1 cellular context compared by ENCODE assay signal in the genomic region with DNA sequence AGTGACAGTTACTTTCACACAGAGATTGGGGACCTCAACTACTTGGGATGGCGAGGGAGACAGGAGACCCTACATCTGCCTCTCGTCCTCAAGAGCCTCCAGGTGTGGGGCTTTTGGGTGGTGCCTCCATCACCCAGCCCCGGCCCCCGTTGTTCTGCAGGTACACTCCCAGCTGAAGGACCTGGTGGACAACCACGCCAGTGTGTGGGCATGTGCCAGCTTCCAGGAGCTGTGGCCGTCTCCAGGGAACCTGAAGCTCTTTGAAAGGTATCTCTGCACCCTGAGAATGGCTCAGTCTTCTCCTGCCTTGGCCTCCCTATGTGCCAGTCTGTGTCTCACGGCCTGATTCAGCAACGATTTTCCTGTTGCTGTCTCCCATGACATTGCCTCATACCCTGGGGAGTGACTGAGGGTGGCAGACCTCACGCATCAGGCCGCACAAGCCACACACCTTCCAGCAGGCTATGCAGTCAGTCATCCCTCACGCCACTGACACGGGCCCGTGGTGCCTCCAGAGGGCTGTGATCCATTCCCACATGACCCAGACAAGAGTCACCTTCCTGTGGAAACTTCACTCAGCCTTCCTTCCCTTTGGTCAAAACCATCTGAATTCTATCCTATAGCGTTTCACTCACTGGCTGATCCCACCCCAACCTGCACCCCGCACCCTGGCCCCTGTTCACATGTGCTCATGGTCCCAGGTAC.
TF ChIP-seq lines count a peak whose summit lies in the region.

No MANE protein-coding gene starts in this region.

TF ChIP-seq in GM12878, 131 proteins besides CTCF, POLR2A, EP300 and RAD21:
- no peak for TF ChIP-seq ZBTB33 (IDR thresholded peaks at IDR 0.05)
- no peak for TF ChIP-seq SP1 (IDR thresholded peaks at IDR 0.05; ENCODE audit: low read depth, low read length)
- TF ChIP-seq ZNF207 (IDR thresholded peaks at IDR 0.05; ENCODE audit: borderline replicate concordance): no peak
- TF ChIP-seq, protein P1, sequence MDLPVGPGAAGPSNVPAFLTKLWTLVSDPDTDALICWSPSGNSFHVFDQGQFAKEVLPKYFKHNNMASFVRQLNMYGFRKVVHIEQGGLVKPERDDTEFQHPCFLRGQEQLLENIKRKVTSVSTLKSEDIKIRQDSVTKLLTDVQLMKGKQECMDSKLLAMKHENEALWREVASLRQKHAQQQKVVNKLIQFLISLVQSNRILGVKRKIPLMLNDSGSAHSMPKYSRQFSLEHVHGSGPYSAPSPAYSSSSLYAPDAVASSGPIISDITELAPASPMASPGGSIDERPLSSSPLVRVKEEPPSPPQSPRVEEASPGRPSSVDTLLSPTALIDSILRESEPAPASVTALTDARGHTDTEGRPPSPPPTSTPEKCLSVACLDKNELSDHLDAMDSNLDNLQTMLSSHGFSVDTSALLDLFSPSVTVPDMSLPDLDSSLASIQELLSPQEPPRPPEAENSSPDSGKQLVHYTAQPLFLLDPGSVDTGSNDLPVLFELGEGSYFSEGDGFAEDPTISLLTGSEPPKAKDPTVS (IDR thresholded peaks at IDR 0.05; ENCODE audit: low read depth, low read length): no peak
